ENCODE assay signal across 1 cellular context in genomic region chrX:71111141-71111843, GRCh38.
TF ChIP-seq lines count a peak whose summit lies in the region.

TSS of gene IL2RG (minus strand) at chrX:71111577. CDS start at chrX:71111539, 38 bp downstream.

TF ChIP-seq in GM23338, 12 proteins besides CTCF, POLR2A, EP300 and RAD21 (continued from another document):
- TF ChIP-seq POLR2AphosphoS5 (IDR thresholded peaks at IDR 0.05; ENCODE audit: low read depth) (no peak), JUNB (IDR thresholded peaks at IDR 0.05; ENCODE audit: unreplicated experiment) (no peak), NANOG (IDR thresholded peaks at IDR 0.05; ENCODE audit: borderline replicate concordance) (no peak), EZH2phosphoT487 (IDR thresholded peaks at IDR 0.05; ENCODE audit: unreplicated experiment) (no peak), REST (IDR thresholded peaks at IDR 0.05; ENCODE audit: unreplicated experiment) (no peak), CREB1 (CRISPR knock-in tag; IDR thresholded peaks at IDR 0.05; ENCODE audit: low read depth) (no peak)
